ENCODE assay signal across 15 cellular contexts in genomic region chr18:36633961-36634412, GRCh38.
DNase-seq lines count a peak whose midpoint lies in the region; ATAC-seq and TF ChIP-seq lines count a peak whose summit lies in the region.
"Had no signal": no experiment of that assay in that cellular context is flagged by ENCODE, and none has a peak within 500 bp of the region (broad histone marks: within the 10 kb centered on the region; RNA-seq: fewer than 3 reads in every experiment).

No MANE protein-coding gene starts in this region.

- peak; percentile 31 for ATAC-seq in GM21390 (IDR thresholded peaks at IDR 0.05; ENCODE audit: unreplicated experiment)
- ATAC-seq in HG03442 (IDR thresholded peaks at IDR 0.05; ENCODE audit: unreplicated experiment): peak; percentile 32
- peak; percentile 19; the same call in 1 of the 3 replicates for ATAC-seq in RWPE2 (ENCODE audit: low read depth)
- no peak for ATAC-seq in upper lobe of left lung (ENCODE audit: low FRiP score in 2 of 2)
- ATAC-seq: K562 had no signal

- WGBS in upper lobe of left lung, 2 donors: 78 to 79% methylated on average over 4 of the region's 4 CpGs

- no peaks in the 10 kb centered on the region for H3K9me3 ChIP-seq in RWPE2 (ENCODE audit: severe bottlenecking)
- no peaks in the 10 kb centered on the region for H3K9me3 ChIP-seq in upper lobe of left lung
- no peaks in the 10 kb centered on the region for H3K9me3 ChIP-seq in Peyer's patch
- H3K9me3 ChIP-seq: esophagus muscularis mucosa had no signal

- peak; percentile 20 for DNase-seq in ELR (ENCODE audit: low read depth)
- DNase-seq in RWPE2 (ENCODE audit: low spot score): no peak
- no peak for DNase-seq in upper lobe of left lung
- no peak for DNase-seq in activated naive CD8-positive, alpha-beta T cell treated with anti-CD3 and anti-CD28 coated beads for 36 hours
- no peak for DNase-seq in stimulated activated CD8-positive, alpha-beta memory T cell treated with anti-CD3 and anti-CD28 coated beads, Interleukin-4, amount 100 ng/mL, for 48 hours
- no peak for DNase-seq in Peyer's patch
- DNase-seq: activated CD8-positive, alpha-beta memory T cell treated with anti-CD3 and anti-CD28 coated beads, Interleukin-2, amount 50 U/mL, for 48 hours; HCEC 1CT; naive B cell; NCI-H82 had no signal

- H3K4me1 ChIP-seq in RWPE2 (ENCODE audit: insufficient read depth, poor library complexity, severe bottlenecking) (peaks cover 17% of the 10 kb centered on the region), upper lobe of left lung (peaks cover 0 to 3% (median 0%) of the 10 kb centered on the region in 4 donors), Peyer's patch (no peaks in the 10 kb centered on the region)

- TF ChIP-seq POLR2A in upper lobe of left lung (IDR thresholded peaks at IDR 0.05) (no peak), Peyer's patch (IDR thresholded peaks at IDR 0.05) (no peak)

- peaks cover 15% of the 10 kb centered on the region for H3K27me3 Mint-ChIP-seq in activated naive CD8-positive, alpha-beta T cell treated with anti-CD3 and anti-CD28 coated beads for 36 hours

- no peaks in the 10 kb centered on the region for H3K36me3 Mint-ChIP-seq in activated naive CD8-positive, alpha-beta T cell treated with anti-CD3 and anti-CD28 coated beads for 36 hours
- H3K36me3 Mint-ChIP-seq: naive B cell had no signal

- no peak overlapping the region for H3K4me3 Mint-ChIP-seq in activated naive CD8-positive, alpha-beta T cell treated with anti-CD3 and anti-CD28 coated beads for 36 hours
- H3K4me3 Mint-ChIP-seq: naive B cell had no signal

- TF ChIP-seq CTCF in RWPE2 (IDR thresholded peaks at IDR 0.05; ENCODE audit: poor library complexity, severe bottlenecking) (no peak), upper lobe of left lung (IDR thresholded peaks at IDR 0.05) (no peak), Peyer's patch (IDR thresholded peaks at IDR 0.05) (no peak)

- H3K36me3 ChIP-seq in RWPE2 (ENCODE audit: low read depth) (no peaks in the 10 kb centered on the region), upper lobe of left lung (no peaks in the 10 kb centered on the region), Peyer's patch (no peaks in the 10 kb centered on the region)
- H3K36me3 ChIP-seq: esophagus muscularis mucosa had no signal

- H3K27me3 ChIP-seq in RWPE2 (ENCODE audit: insufficient read depth, poor library complexity, severe bottlenecking) (no peaks in the 10 kb centered on the region), upper lobe of left lung (no peaks in the 10 kb centered on the region), Peyer's patch (no peaks in the 10 kb centered on the region)
- H3K27me3 ChIP-seq: esophagus muscularis mucosa had no signal

- H3K27ac Mint-ChIP-seq in activated naive CD8-positive, alpha-beta T cell treated with anti-CD3 and anti-CD28 coated beads for 36 hours: no peak overlapping the region

- no peaks in the 10 kb centered on the region for H3K4me1 Mint-ChIP-seq in activated naive CD8-positive, alpha-beta T cell treated with anti-CD3 and anti-CD28 coated beads for 36 hours

- H3K9me3 Mint-ChIP-seq in activated naive CD8-positive, alpha-beta T cell treated with anti-CD3 and anti-CD28 coated beads for 36 hours: no peaks in the 10 kb centered on the region

- H3K4me3 ChIP-seq in RWPE2 (ENCODE audit: severe bottlenecking): no peak overlapping the region
- no peak overlapping the region for H3K4me3 ChIP-seq in upper lobe of left lung
- H3K4me3 ChIP-seq in Peyer's patch: no peak overlapping the region
- H3K4me3 ChIP-seq: esophagus muscularis mucosa, K562, smooth muscle cell had no signal

- peak overlapping the region; percentile 35 for H3K27ac ChIP-seq in RWPE2 (ENCODE audit: poor library complexity, severe bottlenecking)
- no peak overlapping the region for H3K27ac ChIP-seq in upper lobe of left lung
- no peak overlapping the region for H3K27ac ChIP-seq in Peyer's patch
- H3K27ac ChIP-seq: esophagus muscularis mucosa had no signal

- no peak for TF ChIP-seq EP300 in upper lobe of left lung (IDR thresholded peaks at IDR 0.05)

Comparison
In these comparisons a context has a peak if more than half of its experiments do, and no peak if none do; other contexts are left out.
1. ATAC-seq: peak in GM21390 (single experiment), HG03442 (single experiment) and RWPE2 (single experiment); none in upper lobe of left lung (0 of 2).